20 cellular contexts compared by ENCODE assay signal in the genomic region with DNA sequence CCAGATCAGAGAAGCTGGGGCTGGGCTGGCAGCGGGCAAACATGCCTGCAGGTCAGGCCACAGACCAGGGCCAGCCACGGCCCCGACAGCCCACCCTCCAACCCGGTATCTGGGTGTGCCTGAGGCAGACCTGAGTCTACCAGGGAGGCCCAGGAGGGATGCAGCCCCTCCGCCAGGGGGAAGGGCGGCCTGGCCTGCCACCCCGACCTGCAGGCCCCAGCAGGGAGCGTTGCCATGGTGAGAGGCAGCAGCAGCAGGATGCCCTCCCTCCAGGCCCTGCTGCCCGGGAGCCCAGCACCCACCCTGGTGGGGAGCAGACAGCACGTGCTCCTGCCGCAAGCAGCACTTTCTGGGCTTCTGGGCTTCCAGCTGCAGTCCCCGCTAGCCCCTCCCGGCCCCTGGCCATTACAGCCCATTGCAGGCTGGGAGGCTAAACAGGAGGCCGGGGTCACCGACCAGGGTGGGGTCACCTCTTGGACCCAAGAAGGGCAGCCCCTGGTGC. TPM values are rescaled to one million over a fixed set of nuclear protein-coding genes. Genes with fewer than 3 reads are reported as not detected.
DNase-seq lines count a peak whose midpoint lies in the region; ATAC-seq and TF ChIP-seq lines count a peak whose summit lies in the region.
"Had no signal": no experiment of that assay in that cellular context is flagged by ENCODE, and none has a peak within 500 bp of the region (broad histone marks: within the 10 kb centered on the region; RNA-seq: fewer than 3 reads in every experiment).

No MANE protein-coding gene starts in this region.

- peak; percentile 42 for DNase-seq in NCI-H1436 (lab: John Stamatoyannopoulos, UW)
- no peak for DNase-seq in NCI-H1436 treated with DMSO at 0.1 percent for 48 hours (lab: John Stamatoyannopoulos, UW)
- DNase-seq in NCI-H1417 treated with DMSO at 0.1 percent for 48 hours (lab: John Stamatoyannopoulos, UW): peak; percentile 80
- DNase-seq in WTC11 (ENCODE audit: low spot score): no peak
- peak; percentile 75 for DNase-seq in posterior vena cava (ENCODE audit: low spot score)
- no peak for DNase-seq in breast epithelium (ENCODE audit: low spot score in 2 of 2)
- no peak for DNase-seq in esophagus squamous epithelium (lab: John Stamatoyannopoulos, UW)
- DNase-seq: 8988T; activated CD4-positive, CD25-positive, alpha-beta regulatory T cell; activated effector memory CD4-positive, alpha-beta T cell treated with Interleukin-2 at 50 U/mL for 16 hours; amniotic stem cell; CD4-positive, CD25-positive, alpha-beta regulatory T cell; EL; small intestine; T-helper 1 cell had no signal

- 0 out of 2 replicates have a peak, but pooled peaks cover 2% of the 10 kb centered on the region for H3K36me3 Mint-ChIP-seq in WTC11

- CTCF ChIA-PET in WTC11 (lab: Charles Lee): interaction anchor here (0.7 to 1.9 kb wide), 3 partner anchors 18 to 26 kb away, joined by 3 to 5 read pairs (median 3); partner anchors contain the start of gene PPDPF

- WGBS in esophagus squamous epithelium, 2 donors: no CpG with 5 or more reads among the region's 15 CpGs

- H3K36me3 ChIP-seq in breast epithelium: no peaks in the 10 kb centered on the region
- no peaks in the 10 kb centered on the region for H3K36me3 ChIP-seq in esophagus squamous epithelium
- H3K36me3 ChIP-seq: neutrophil had no signal

- intact Hi-C loops in posterior vena cava (cut with DNase I) (loop anchor here in 1 of 2 donors (1.0 kb wide), 2 partner anchors 35 to 188 kb away; no protein-coding TSS in a partner anchor), breast epithelium (cut with DNase I; ENCODE audit: low total_unique reads) (no loop called here), esophagus squamous epithelium (cut with DNase I) (no loop called here)

- H3K27ac ChIP-seq in breast epithelium (no peak overlapping the region), esophagus squamous epithelium (no peak overlapping the region)
- H3K27ac ChIP-seq: neutrophil had no signal

- H3K27me3 ChIP-seq in breast epithelium (peaks cover 7 to 70% of the 10 kb centered on the region in 2 donors), esophagus squamous epithelium (peaks cover 0 to 98% (median 14%) of the 10 kb centered on the region in 4 donors)

- H3K27ac Mint-ChIP-seq in WTC11: no peak overlapping the region
- H3K27ac Mint-ChIP-seq: CD4-positive, CD25-positive, alpha-beta regulatory T cell had no signal

- peaks cover 10% of the 10 kb centered on the region for H3K9me3 Mint-ChIP-seq in WTC11

- TF ChIP-seq POLR2A in breast epithelium (IDR thresholded peaks at IDR 0.05) (no peak), esophagus squamous epithelium (IDR thresholded peaks at IDR 0.05) (no peak)

- H3K27me3 Mint-ChIP-seq in WTC11 (ENCODE audit: low read depth): peaks cover 36% of the 10 kb centered on the region

- H3K4me1 Mint-ChIP-seq in WTC11: no peaks in the 10 kb centered on the region; the same call in 1 of the 2 replicates

- H3K4me1 ChIP-seq in breast epithelium: peaks cover 0 to 10% of the 10 kb centered on the region in 2 donors
- H3K4me1 ChIP-seq in esophagus squamous epithelium: peaks cover 9 to 22% (median 20%) of the 10 kb centered on the region in 3 donors

- TF ChIP-seq CTCF in WTC11 (IDR thresholded peaks at IDR 0.05): no peak
- no peak for TF ChIP-seq CTCF in breast epithelium (IDR thresholded peaks at IDR 0.05)
- TF ChIP-seq CTCF in esophagus squamous epithelium (IDR thresholded peaks at IDR 0.05): no peak

- POLR2A ChIA-PET in WTC11 (lab: Charles Lee): interaction anchor here (0.5 kb wide), 1 partner anchor 26 kb away, joined by 6 read pairs; no protein-coding TSS in a partner anchor

- H3K9me3 ChIP-seq in breast epithelium (peaks cover 18 to 24% of the 10 kb centered on the region in 2 donors), esophagus squamous epithelium (peaks cover 0 to 15% (median 0%) of the 10 kb centered on the region in 3 donors)
- H3K9me3 ChIP-seq: neutrophil had no signal

- H3K4me3 ChIP-seq in breast epithelium (no peak overlapping the region), esophagus squamous epithelium (no peak overlapping the region)

- ATAC-seq in WTC11 (no peak), GM21526 (IDR thresholded peaks at IDR 0.05; ENCODE audit: low FRiP score, unreplicated experiment) (no peak)

- H3K4me3 Mint-ChIP-seq in WTC11: no peak overlapping the region
- H3K4me3 Mint-ChIP-seq: CD4-positive, CD25-positive, alpha-beta regulatory T cell had no signal

TF ChIP-seq in WTC11, 78 proteins besides CTCF, POLR2A, EP300 and RAD21:
- no peak for TF ChIP-seq NR1H2 (CRISPR knock-in tag; IDR thresholded peaks at IDR 0.05)
- TF ChIP-seq, protein P1, sequence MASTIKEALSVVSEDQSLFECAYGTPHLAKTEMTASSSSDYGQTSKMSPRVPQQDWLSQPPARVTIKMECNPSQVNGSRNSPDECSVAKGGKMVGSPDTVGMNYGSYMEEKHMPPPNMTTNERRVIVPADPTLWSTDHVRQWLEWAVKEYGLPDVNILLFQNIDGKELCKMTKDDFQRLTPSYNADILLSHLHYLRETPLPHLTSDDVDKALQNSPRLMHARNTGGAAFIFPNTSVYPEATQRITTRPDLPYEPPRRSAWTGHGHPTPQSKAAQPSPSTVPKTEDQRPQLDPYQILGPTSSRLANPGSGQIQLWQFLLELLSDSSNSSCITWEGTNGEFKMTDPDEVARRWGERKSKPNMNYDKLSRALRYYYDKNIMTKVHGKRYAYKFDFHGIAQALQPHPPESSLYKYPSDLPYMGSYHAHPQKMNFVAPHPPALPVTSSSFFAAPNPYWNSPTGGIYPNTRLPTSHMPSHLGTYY (CRISPR knock-in tag; IDR thresholded peaks at IDR 0.05): no peak
- no peak for TF ChIP-seq HMGXB4 (CRISPR knock-in tag; IDR thresholded peaks at IDR 0.05)
- TF ChIP-seq GABPB1 (CRISPR knock-in tag; IDR thresholded peaks at IDR 0.05): no peak
- TF ChIP-seq ZNF423 (CRISPR knock-in tag; IDR thresholded peaks at IDR 0.05): 0 out of 2 replicates have a peak, but pooled peaks have one; percentile 25
- TF ChIP-seq ZNF281 (CRISPR knock-in tag; IDR thresholded peaks at IDR 0.05): no peak
- TF ChIP-seq FOXJ3 (CRISPR knock-in tag; IDR thresholded peaks at IDR 0.05; ENCODE audit: borderline replicate concordance): no peak
- TF ChIP-seq ZNF317 (CRISPR knock-in tag; IDR thresholded peaks at IDR 0.05; ENCODE audit: borderline replicate concordance, low read depth): no peak

RNA-seq across cellular contexts. Expression of gene EEF1A2, which starts 3.8 kb away (rescaled TPM):
- 26.0 to 35.7 TPM (median 34.9 TPM) in 3 replicates for total RNA-seq in WTC11 (2021)
- total RNA-seq in posterior vena cava: 1 to 10 TPM in 1 of 2 donors, under 1 TPM in 1; 0.42 to 2.6 TPM
- 10 to 100 TPM in 1 of 3 donors, 1 to 10 TPM in 1, under 1 TPM in 1; 0.48 to 20.6 (median 4.8) TPM for total RNA-seq in breast epithelium
- 1 to 10 TPM in 3 of 4 donors, under 1 TPM in 1; 0.44 to 3.1 (median 1.9) TPM for total RNA-seq in esophagus squamous epithelium

RNA-seq across cellular contexts. Expression of gene PPDPF, which starts 17.8 kb away (rescaled TPM):
- total RNA-seq in WTC11 (2021) (170 to 210 TPM (median 205 TPM) in 3 replicates), posterior vena cava (100 to 1,000 TPM; 172 to 331 TPM), breast epithelium (100 to 1,000 TPM in 2 of 3 donors, 10 to 100 TPM in 1; 71.8 to 151 (median 133) TPM), esophagus squamous epithelium (100 to 1,000 TPM; 142 to 613 (median 338) TPM)

RNA-seq across cellular contexts. Expression of gene KCNQ2, which starts 30.3 kb away (rescaled TPM):
- total RNA-seq in WTC11 (2021) (99.8 to 112 TPM (median 108 TPM) in 3 replicates), posterior vena cava (not detected), breast epithelium (not detected), esophagus squamous epithelium (not detected)
- total RNA-seq: activated CD8-positive, alpha-beta memory T cell treated with anti-CD3 and anti-CD28 coated beads for 36 hours; chondrocyte; endothelial cell of umbilical vein had no signal

RNA-seq across cellular contexts. Expression of gene PTK6, which starts 34.5 kb away (rescaled TPM):
- total RNA-seq in WTC11 (2021) (0.22 to 0.53 TPM (median 0.32 TPM) in 3 replicates), posterior vena cava (under 1 TPM in 1 of 2 donors, not detected in 1; 0.60 TPM), breast epithelium (1 to 10 TPM in 1 of 3 donors, under 1 TPM in 2; 0.16 to 2.3 (median 0.88) TPM), esophagus squamous epithelium (100 to 1,000 TPM in 1 of 4 donors, 10 to 100 TPM in 3; 40.8 to 133 (median 49.7) TPM)
- total RNA-seq: chondrocyte had no signal

RNA-seq across cellular contexts. Expression of gene SRMS, which starts 44.8 kb away (rescaled TPM):
- 0.21 to 0.46 TPM (median 0.26 TPM) in 3 replicates for total RNA-seq in WTC11 (2021)
- not detected for total RNA-seq in posterior vena cava
- total RNA-seq in breast epithelium: under 1 TPM in 2 of 3 donors, not detected in 1; 0.59 to 0.66 TPM
- not detected for total RNA-seq in esophagus squamous epithelium
- total RNA-seq: activated CD8-positive, alpha-beta memory T cell treated with anti-CD3 and anti-CD28 coated beads for 36 hours; CD4-positive, CD25-positive, alpha-beta regulatory T cell; chondrocyte; endothelial cell of umbilical vein had no signal

Comparison
In these comparisons a context has a peak if more than half of its experiments do, and no peak if none do; other contexts are left out.
1. DNase-seq: peak in NCI-H1436 (single experiment), NCI-H1417 treated with DMSO at 0.1 percent for 48 hours (single experiment) and posterior vena cava (single experiment); none in NCI-H1436 treated with DMSO at 0.1 percent for 48 hours (single experiment), WTC11 (single experiment), breast epithelium (0 of 2) and esophagus squamous epithelium (single experiment).
2. RNA of gene KCNQ2, which starts 30.3 kb away (total RNA-seq): 99.8 to 112 TPM in WTC11; not detected in posterior vena cava, not detected in breast epithelium and not detected in esophagus squamous epithelium; every median in the first group is over 100 times any median in the second.